In the genomic region with DNA sequence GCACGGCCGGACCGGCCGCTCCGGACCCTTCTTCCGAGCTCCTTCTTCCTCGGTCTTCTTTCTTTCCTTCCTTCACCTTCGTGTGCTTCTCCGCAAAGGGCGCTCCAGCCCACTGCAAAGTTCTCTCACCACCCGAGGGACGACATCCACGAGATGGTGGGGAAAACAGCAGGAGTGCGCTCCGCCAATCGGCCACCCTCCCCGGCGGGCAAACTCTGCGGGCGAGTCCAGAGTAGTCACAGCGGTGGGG, we compare ENCODE assay signal across 8 cellular contexts. TPM values are rescaled to one million over a fixed set of nuclear protein-coding genes. Genes with fewer than 3 reads are reported as not detected.
DNase-seq lines count a peak whose midpoint lies in the region; ATAC-seq, FAIRE-seq and TF ChIP-seq lines count a peak whose summit lies in the region.
"Not testable (repeated sequence)": the region's sequence is repeated elsewhere in the genome, so short reads cannot be mapped to it uniquely, and the experiment has no call there.

No MANE protein-coding gene starts in this region.

- peak overlapping the region; percentile 91 for H3K4me2 ChIP-seq in PC-3 (ENCODE audit: low read length)
- peak overlapping the region; percentile 32 for H3K4me2 ChIP-seq in keratinocyte (ENCODE audit: control insufficient read depth, extremely low read depth, insufficient read depth, low read depth, low read length)

- H3K4me3 Mint-ChIP-seq in activated naive CD4-positive, alpha-beta T cell treated with anti-CD3 and anti-CD28 coated beads for 36 hours, result peak overlapping the region; percentile 77

- POLR2A ChIA-PET in PC-3 (lab: Charles Lee; ENCODE audit: unreplicated experiment), result interaction anchor here (0.6 to 1.0 kb wide), 2 partner anchors 94 to 154 kb away, joined by 3 to 18 read pairs; no protein-coding TSS in a partner anchor

- H3K4me1 Mint-ChIP-seq in activated naive CD4-positive, alpha-beta T cell treated with anti-CD3 and anti-CD28 coated beads for 36 hours (ENCODE audit: low read depth), result peaks cover 18% of the 10 kb centered on the region

- H3K27me3 ChIP-seq in PC-3 (ENCODE audit: low read length); endocrine pancreas (ENCODE audit: control insufficient read depth, insufficient read depth, low read length); keratinocyte (ENCODE audit: control insufficient read depth, extremely low read depth, insufficient read depth, low read length); tibial artery: not testable (repeated sequence)
- peaks cover 93% of the 10 kb centered on the region for H3K27me3 ChIP-seq in neutrophil

- H3K9ac ChIP-seq in PC-3 (ENCODE audit: low read length), result peak overlapping the region; percentile 83
- H3K9ac ChIP-seq in endocrine pancreas (ENCODE audit: control insufficient read depth, insufficient read depth, low read length), result peak overlapping the region; percentile 30
- H3K9ac ChIP-seq in keratinocyte (ENCODE audit: control insufficient read depth, extremely low read depth, insufficient read depth, low read length), result peak overlapping the region; percentile 87

- H3K4me3 ChIP-seq in GM08714 (ENCODE audit: low read length) (peak overlapping the region; percentile 21; the same call in 1 of the 2 replicates), PC-3 (ENCODE audit: low read length) (peak overlapping the region; percentile 81), keratinocyte (ENCODE audit: control insufficient read depth in 2 of 3, extremely low read depth in 1 of 3, insufficient read depth in 2 of 3, low read depth in 1 of 3, low read length in 3 of 3) (peak overlapping the region; percentile 69 to 87 (median 75)), neutrophil (ENCODE audit: low read depth in 1 of 2, low read length in 1 of 2) (peak overlapping the region; percentile 85 to 96), tibial artery (peak overlapping the region; percentile 77 to 95)
- H3K4me3 ChIP-seq in endocrine pancreas (ENCODE audit: control insufficient read depth, insufficient read depth, low read length), result not testable (repeated sequence)

- H3K9me3 Mint-ChIP-seq in activated naive CD4-positive, alpha-beta T cell treated with anti-CD3 and anti-CD28 coated beads for 36 hours, result not testable (repeated sequence)

- H3K27ac Mint-ChIP-seq in activated naive CD4-positive, alpha-beta T cell treated with anti-CD3 and anti-CD28 coated beads for 36 hours, result not testable (repeated sequence)

- H4K20me1 ChIP-seq in PC-3 (ENCODE audit: low read length), result peaks cover 29% of the 10 kb centered on the region
- H4K20me1 ChIP-seq in keratinocyte (ENCODE audit: control insufficient read depth, extremely low read depth, insufficient read depth, low read length), result not testable (repeated sequence)

- intact Hi-C loops in PC-3 (cut with micrococcal nuclease), result loop anchor here (2.0 to 10.0 kb wide), 10 partner anchors 87 to 1082 kb away; no protein-coding TSS in a partner anchor
- intact Hi-C loops in activated naive CD4-positive, alpha-beta T cell treated with anti-CD3 and anti-CD28 coated beads for 36 hours (cut with micrococcal nuclease), result loop anchor here (5.0 to 10.0 kb wide), 2 partner anchors 94 to 1512 kb away; no protein-coding TSS in a partner anchor
- intact Hi-C loops in tibial artery (cut with DNase I; ENCODE audit: low total_unique reads), result loop anchor here (5.0 kb wide), 2 partner anchors 77 to 153 kb away; no protein-coding TSS in a partner anchor

- H3K36me3 ChIP-seq in PC-3 (ENCODE audit: low read depth, low read length), result peaks cover 15% of the 10 kb centered on the region
- not testable (repeated sequence) for H3K36me3 ChIP-seq in endocrine pancreas (ENCODE audit: control insufficient read depth, insufficient read depth, low read length); keratinocyte (ENCODE audit: control insufficient read depth in 2 of 2, extremely low read depth in 1 of 2, insufficient read depth in 2 of 2, low read length in 2 of 2); neutrophil; tibial artery

- H3K9me1 ChIP-seq in keratinocyte (ENCODE audit: control insufficient read depth, extremely low read depth, insufficient read depth, low read length), result not testable (repeated sequence)

- not testable (repeated sequence) for H3K9me2 ChIP-seq in PC-3 (replicated peaks; ENCODE audit: low read length)

- H3K79me2 ChIP-seq in PC-3 (ENCODE audit: low read length) (peaks cover 52% of the 10 kb centered on the region), keratinocyte (ENCODE audit: control insufficient read depth, insufficient read depth, low read length) (peaks cover 49% of the 10 kb centered on the region)

- peaks cover 23% of the 10 kb centered on the region for H3K27me3 Mint-ChIP-seq in activated naive CD4-positive, alpha-beta T cell treated with anti-CD3 and anti-CD28 coated beads for 36 hours (ENCODE audit: low read depth)

- H3K27ac ChIP-seq in PC-3 (ENCODE audit: low read length) (peak overlapping the region; percentile 62), keratinocyte (ENCODE audit: control insufficient read depth, insufficient read depth, low read length) (peak overlapping the region; percentile 81), neutrophil (peak overlapping the region; percentile 79), tibial artery (peak overlapping the region; percentile 91 to 98)

- TF ChIP-seq CTCF in PC-3 (conservative IDR thresholded peaks at IDR 0.05; ENCODE audit: low read depth, low read length); keratinocyte (optimal IDR thresholded peaks at IDR 0.05 in 1 of 3, IDR thresholded peaks at IDR 0.05 in 1 of 3, conservative IDR thresholded peaks at IDR 0.05 in 1 of 3; ENCODE audit: extremely low read depth in 1 of 3, insufficient read depth in 2 of 3, low read length in 3 of 3); neutrophil (IDR thresholded peaks at IDR 0.05); tibial artery (IDR thresholded peaks at IDR 0.05): not testable (repeated sequence)

- not testable (repeated sequence) for H3K9me3 ChIP-seq in PC-3 (ENCODE audit: low read length); endocrine pancreas (ENCODE audit: control insufficient read depth, low read length); keratinocyte (ENCODE audit: control insufficient read depth, low read depth, low read length); neutrophil; tibial artery

- DNase-seq in PC-3; activated naive CD4-positive, alpha-beta T cell treated with anti-CD3 and anti-CD28 coated beads for 36 hours; keratinocyte (ENCODE audit: low read depth, low spot score); tibial artery: not testable (repeated sequence)

- dilution Hi-C loops in keratinocyte (cut with MboI; ENCODE audit: extremely low pct_ligation_motif_present, low sequenced_read_pairs), result not testable (repeated sequence)

- not testable (repeated sequence) for FAIRE-seq in keratinocyte (lab: Jason Lieb, UNC)

- H3K4me1 ChIP-seq in PC-3 (ENCODE audit: insufficient read depth, low read length) (peaks cover 29% of the 10 kb centered on the region), endocrine pancreas (ENCODE audit: control insufficient read depth, insufficient read depth, low read length) (peaks cover 18% of the 10 kb centered on the region), keratinocyte (ENCODE audit: control insufficient read depth, extremely low read depth, insufficient read depth, low read length) (peaks cover 25% of the 10 kb centered on the region), neutrophil (ENCODE audit: control insufficient read depth in 1 of 2, insufficient read depth in 1 of 2, low read depth in 1 of 2, low read length in 1 of 2) (peaks cover 19 to 31% of the 10 kb centered on the region in 2 experiments), tibial artery (peaks cover 0 to 32% (median 20%) of the 10 kb centered on the region in 4 donors)

- not testable (repeated sequence) for BruUV-seq in PC-3 (replicated peaks; lab: Mats Ljungman, UMichigan)

- H3F3A ChIP-seq in PC-3 (ENCODE audit: low read length, unreplicated experiment), result not testable (repeated sequence)

- H3K36me3 Mint-ChIP-seq in activated naive CD4-positive, alpha-beta T cell treated with anti-CD3 and anti-CD28 coated beads for 36 hours (ENCODE audit: low read depth), result not testable (repeated sequence)

- CTCF ChIA-PET in PC-3 (lab: Charles Lee); activated naive CD4-positive, alpha-beta T cell treated with anti-CD3 and anti-CD28 coated beads for 36 hours (lab: Charles Lee): not testable (repeated sequence)

- ATAC-seq in HG02885 (IDR thresholded peaks at IDR 0.05; ENCODE audit: poor library complexity, unreplicated experiment) (peak; percentile 23), PC-3 (peak; percentile 5; the same call in 1 of the 2 replicates)

- H2AFZ ChIP-seq in PC-3 (ENCODE audit: low read length) (0 out of 2 replicates have a peak overlapping the region, but pooled peaks have one; percentile 10), keratinocyte (ENCODE audit: control insufficient read depth, low read length) (peak overlapping the region; percentile 33)

RNA-seq across cellular contexts. Expression of a gene that starts 0.3 kb away (rescaled TPM):
- 49.0 and 55.6 TPM in 2 replicates for total RNA-seq in PC-3 (2014; rRNA removed)
- total RNA-seq in activated naive CD4-positive, alpha-beta T cell treated with anti-CD3 and anti-CD28 coated beads for 36 hours, result under 1 TPM; 0.10 TPM
- polyA plus RNA-seq in keratinocyte, result 26.9 to 31.5 TPM (median 29.6 TPM) in 3 replicates
- polyA plus RNA-seq in keratinocyte (2011; ENCODE audit: low read depth), result 23.5 TPM
- polyA plus RNA-seq in keratinocyte (2011; cell fraction: cytosol; rRNA removed), result 25.8 and 30.5 TPM in 2 replicates
- 41.2 and 42.5 TPM in 2 replicates for polyA plus RNA-seq in keratinocyte (2011; cell fraction: nucleus; rRNA removed)
- polyA plus RNA-seq in keratinocyte (2012; ENCODE audit: low replicate concordance), result 23.4 and 40.7 TPM in 2 replicates
- polyA minus RNA-seq in keratinocyte, result 26.8 to 35.0 TPM (median 33.2 TPM) in 3 replicates
- 23.2 TPM for polyA minus RNA-seq in keratinocyte (2011; cell fraction: cytosol; rRNA and poly(A)+ RNA removed)
- polyA minus RNA-seq in keratinocyte (2011; cell fraction: nucleus; rRNA and poly(A)+ RNA removed), result 31.1 and 32.7 TPM in 2 replicates

Comparison
In these comparisons a context has a peak if more than half of its experiments do, and no peak if none do; other contexts are left out.
1. H3K9ac ChIP-seq: peak in every context shown above with its lines; median percentile 87 in keratinocyte; 83 in PC-3; 30 in endocrine pancreas.
2. RNA of a gene that starts 0.3 kb away (total RNA-seq): 49.0 to 55.6 TPM in PC-3; 0.10 TPM in activated naive CD4-positive, alpha-beta T cell treated with anti-CD3 and anti-CD28 coated beads for 36 hours; every median in the first group is over 10 times any median in the second.
3. Peak in every context shown above with its lines, with median percentiles within 50 percentile points of each other: H3K27ac ChIP-seq.